8 cellular contexts compared by ENCODE assay signal in genomic region chr6:53544500-53545308, GRCh38. TPM values are rescaled to one million over a fixed set of nuclear protein-coding genes. Genes with fewer than 3 reads are reported as not detected.
DNase-seq lines count a peak whose midpoint lies in the region; ATAC-seq and TF ChIP-seq lines count a peak whose summit lies in the region.

Gene GCLC, minus strand, starts transcription at chr6:53545101. Its CDS starts 456 bp downstream, at chr6:53544645.

- peak within 1 kb of the TSS; percentile 91 for H3K27ac Mint-ChIP-seq in activated B cell treated with CpG ODN at 0.5 μM for 24 hours

- TF ChIP-seq CTCF in activated B cell treated with CpG ODN at 0.5 μM for 24 hours (IDR thresholded peaks at IDR 0.05) = peak; percentile 37

- no peaks in the 10 kb centered on the region for H3K27me3 Mint-ChIP-seq in activated B cell treated with CpG ODN at 0.5 μM for 24 hours

- peaks cover 67% of the 10 kb centered on the region for H3K4me1 Mint-ChIP-seq in activated B cell treated with CpG ODN at 0.5 μM for 24 hours

- intact Hi-C loops in activated B cell treated with CpG ODN at 0.5 μM for 24 hours (cut with micrococcal nuclease) = loop anchor here (1.0 to 5.0 kb wide), 12 partner anchors 52 to 1124 kb away; partner anchors contain the start of genes EFHC1, ELOVL5, FBXO9 and GSTA4

- CTCF ChIA-PET in activated B cell treated with CpG ODN at 0.5 μM for 24 hours (lab: Charles Lee) = interaction anchor here (0.7 to 1.4 kb wide), 6 partner anchors 103 to 549 kb away, joined by 3 to 4 read pairs (median 4); partner anchors contain the start of gene GSTA4

- H3K27ac ChIP-seq in caudate nucleus (ENCODE audit: low read depth, low read length) = peak within 1 kb of the TSS; percentile 95

- POLR2A ChIA-PET in activated B cell treated with CpG ODN at 0.5 μM for 24 hours (lab: Charles Lee) = interaction anchor here (1.2 to 1.5 kb wide), 2 partner anchors 107 to 250 kb away, joined by 4 to 7 read pairs; partner anchors contain the start of gene LRRC1

- H3K9me3 Mint-ChIP-seq in activated B cell treated with CpG ODN at 0.5 μM for 24 hours = no peaks in the 10 kb centered on the region

- ATAC-seq in GM18873 (IDR thresholded peaks at IDR 0.05; ENCODE audit: low FRiP score, unreplicated experiment) (peak; percentile 57), HG03139 (IDR thresholded peaks at IDR 0.05; ENCODE audit: unreplicated experiment) (peak; percentile 55), activated B cell treated with CpG ODN at 0.5 μM for 24 hours (ENCODE audit: low read depth) (peak; percentile 71)

- H3K4me3 Mint-ChIP-seq in activated B cell treated with CpG ODN at 0.5 μM for 24 hours = peak within 1 kb of the TSS; percentile 93

- DNase-seq in AG08396 (ENCODE audit: low spot score) (peak; percentile 92), NCI-H2227 (lab: John Stamatoyannopoulos, UW; ENCODE audit: unreplicated experiment) (peak; percentile 92), activated B cell treated with CpG ODN at 0.5 μM for 24 hours (peak; percentile 87), caudate nucleus (lab: John Stamatoyannopoulos, UW) (peak; percentile 16 to 94 (median 86)), iris pigment epithelial cell (ENCODE audit: low read depth) (peak; percentile 97)
- DNase-seq in stimulated activated CD4-positive, alpha-beta T cell treated with anti-CD3 and anti-CD28 coated beads, Interleukin-12 subunit alpha, Interleukin-12 subunit beta, amount 100 ng/mL, for 4 hours = peak; percentile 88

- H3K36me3 Mint-ChIP-seq in activated B cell treated with CpG ODN at 0.5 μM for 24 hours (ENCODE audit: low read depth) = peaks cover 8% of the 10 kb centered on the region

RNA-seq across cellular contexts. Expression of gene GCLC, which starts in this region (rescaled TPM):
- 26.6 and 27.1 TPM in 2 replicates for total RNA-seq in activated B cell treated with CpG ODN at 0.5 μM for 24 hours

Comparison
In these comparisons a context has a peak if more than half of its experiments do, and no peak if none do; other contexts are left out.
1. Peak in every context shown above with its lines: DNase-seq, ATAC-seq and H3K27ac ChIP-seq.